Comparison of ENCODE assay signal across 30 cellular contexts in the genomic region with DNA sequence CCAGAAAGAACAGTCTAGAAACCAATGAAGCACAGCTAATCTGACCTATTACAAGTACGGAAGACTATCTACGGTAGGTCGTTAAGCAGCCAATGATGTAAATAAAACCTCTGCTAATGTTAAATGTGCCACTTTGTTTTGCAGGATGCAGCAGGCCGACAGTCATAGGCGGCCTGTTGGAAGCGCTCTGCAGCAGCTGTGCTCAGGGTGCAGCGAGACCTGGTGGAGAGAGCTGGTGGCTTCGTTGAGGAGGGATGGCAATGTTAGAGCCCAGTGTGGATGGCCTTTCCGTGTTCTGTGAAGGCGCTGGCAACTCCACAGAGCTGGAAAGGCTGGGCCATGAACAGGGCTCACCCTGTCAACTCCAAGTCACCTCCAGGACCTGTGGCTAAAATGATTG.
"Had no signal": no experiment of that assay in that cellular context is flagged by ENCODE, and none has a peak within 500 bp of the region (broad histone marks: within the 10 kb centered on the region; RNA-seq: fewer than 3 reads in every experiment).

No MANE protein-coding gene starts in this region.

- FAIRE-seq: keratinocyte, pancreas had no signal

- H3K9me3 ChIP-seq: pancreas, prostate gland, suprapubic skin, thoracic aorta, tibial artery, uterus had no signal

- ATAC-seq: left cardiac atrium; left lobe of liver; natural killer cell; right cardiac atrium; sciatic nerve; stimulated activated naive B cell treated with anti-CD40 and anti-IgM and Interleukin-4, amounts not matched to agents 10 μg/mL and 1 μg/mL and 100 μg/mL, for 72 hours had no signal

- DNase-seq: hippocampal formation; kidney glomerular epithelial cell; left cardiac atrium; mesendoderm; naive B cell; natural killer cell; nephron progenitor cell; nucleus accumbens; pancreas; posterior cingulate gyrus; retina; right cardiac atrium; stimulated activated CD4-positive, alpha-beta T cell treated with anti-CD3 and anti-CD28 coated beads, Interleukin-12 subunit alpha, Interleukin-12 subunit beta, amount 100 ng/mL, for 4 hours; stimulated activated CD4-positive, alpha-beta T cell treated with anti-CD3 and anti-CD28 coated beads, Interleukin-15, amount 100 ng/mL, for 24 hours; stimulated activated CD4-positive, alpha-beta T cell treated with anti-CD3 and anti-CD28 coated beads, Interleukin-2, amount 100 ng/mL, for 24 hours; stimulated activated CD4-positive, alpha-beta T cell treated with anti-CD3 and anti-CD28 coated beads, Interleukin-4, amount 100 ng/mL, for 1 hour; stimulated activated naive B cell treated with anti-CD40 and anti-IgM and Interleukin-4, amounts not matched to agents 10 μg/mL and 1 μg/mL and 100 μg/mL, for 72 hours; tibial artery; trophoblast cell; uterus had no signal

- H3K27me3 ChIP-seq: pancreas, suprapubic skin, uterus had no signal

- H3K4me3 ChIP-seq: lung, pancreas, prostate gland, skin epidermis, suprapubic skin, thoracic aorta, tibial artery, uterus had no signal

- H3K4me1 Mint-ChIP-seq: naive B cell; natural killer cell; stimulated activated naive B cell treated with anti-CD40 and anti-IgM and Interleukin-4, amounts not matched to agents 10 μg/mL and 1 μg/mL and 100 μg/mL, for 72 hours had no signal

- H3K27ac Mint-ChIP-seq: mesothelial cell of epicardium; naive B cell; natural killer cell; nephron progenitor cell; stimulated activated naive B cell treated with anti-CD40 and anti-IgM and Interleukin-4, amounts not matched to agents 10 μg/mL and 1 μg/mL and 100 μg/mL, for 72 hours; stimulated activated naive CD8-positive, alpha-beta T cell treated with anti-CD3 and anti-CD28 coated beads, Interleukin-15, Interleukin-2, amounts not matched to agents 100 ng/mL and 50 ng/mL, for 24 hours had no signal

- H3K36me3 Mint-ChIP-seq: mesothelial cell of epicardium; naive B cell; stimulated activated naive B cell treated with anti-CD40 and anti-IgM and Interleukin-4, amounts not matched to agents 10 μg/mL and 1 μg/mL and 100 μg/mL, for 72 hours had no signal

- H3K4me3 Mint-ChIP-seq: mesothelial cell of epicardium; naive B cell; natural killer cell; nephron progenitor cell; stimulated activated naive B cell treated with anti-CD40 and anti-IgM and Interleukin-4, amounts not matched to agents 10 μg/mL and 1 μg/mL and 100 μg/mL, for 72 hours; stimulated activated naive CD8-positive, alpha-beta T cell treated with anti-CD3 and anti-CD28 coated beads, Interleukin-15, Interleukin-2, amounts not matched to agents 100 ng/mL and 50 ng/mL, for 24 hours had no signal

- H3K36me3 ChIP-seq: pancreas, prostate gland, suprapubic skin, thoracic aorta, tibial artery, uterus had no signal

- H3K9me3 Mint-ChIP-seq: stimulated activated naive B cell treated with anti-CD40 and anti-IgM and Interleukin-4, amounts not matched to agents 10 μg/mL and 1 μg/mL and 100 μg/mL, for 72 hours had no signal

- H3K27ac ChIP-seq: pancreas, prostate gland, skin epidermis, suprapubic skin, thoracic aorta, tibial artery had no signal

- H3K4me1 ChIP-seq: pancreas, prostate gland, suprapubic skin, tibial artery, uterus had no signal
